In genomic region chr6:136037885-136038460, GRCh38 we compare ENCODE assay signal across 9 cellular contexts.
DNase-seq lines count a peak whose midpoint lies in the region; TF ChIP-seq lines count a peak whose summit lies in the region.
"Had no signal": no experiment of that assay in that cellular context is flagged by ENCODE, and none has a peak within 500 bp of the region (broad histone marks: within the 10 kb centered on the region; RNA-seq: fewer than 3 reads in every experiment).

No MANE protein-coding gene starts in this region.

- H3K4me3 Mint-ChIP-seq in nephron progenitor cell: no peak overlapping the region

- in situ Hi-C loops in GM13976 (cut with MboI; ENCODE audit: low sequenced_read_pairs, unreplicated experiment): no loop called here

- peaks cover 22% of the 10 kb centered on the region for H3K4me1 Mint-ChIP-seq in nephron progenitor cell

- H3K27me3 ChIP-seq in ACC112 (ENCODE audit: insufficient read depth, low read length) (no peaks in the 10 kb centered on the region), fibroblast of lung (ENCODE audit: control insufficient read depth, insufficient read depth, low read length) (no peaks in the 10 kb centered on the region)

- H4K20me1 ChIP-seq in fibroblast of lung (ENCODE audit: control insufficient read depth, extremely low read depth, insufficient read depth, low read length): no peaks in the 10 kb centered on the region

- intact Hi-C loops in lower leg skin (cut with DNase I; ENCODE audit: low total_unique reads): no loop called here

- WGBS in lower leg skin, 2 donors: 12 to 15% methylated on average over 12 of the region's 12 CpGs

- peak overlapping the region; percentile 96 for H3K27ac Mint-ChIP-seq in nephron progenitor cell

- H3K79me2 ChIP-seq in ACC112 (ENCODE audit: control insufficient read depth, insufficient read depth, low read length, unreplicated experiment): peaks cover 8% of the 10 kb centered on the region
- peaks cover 38% of the 10 kb centered on the region for H3K79me2 ChIP-seq in fibroblast of lung (ENCODE audit: control insufficient read depth, insufficient read depth, low read length)

- peak overlapping the region; percentile 94 for H3K27ac ChIP-seq in ACC112 (ENCODE audit: low read depth, low read length)
- H3K27ac ChIP-seq in fibroblast of lung (ENCODE audit: insufficient read depth, low read length): peak overlapping the region; percentile 93

- H3K9ac ChIP-seq in fibroblast of lung (ENCODE audit: insufficient read depth, low read length): peak overlapping the region; percentile 81

- H2AFZ ChIP-seq in ACC112 (ENCODE audit: low read length, unreplicated experiment): peak overlapping the region; percentile 38
- peak overlapping the region; percentile 73 for H2AFZ ChIP-seq in fibroblast of lung (ENCODE audit: low read length)

- H3K36me3 Mint-ChIP-seq in nephron progenitor cell (ENCODE audit: low read depth): no peaks in the 10 kb centered on the region

- H3K27me3 Mint-ChIP-seq in nephron progenitor cell (ENCODE audit: low read depth, poor library complexity): peaks cover 7% of the 10 kb centered on the region

- no peaks in the 10 kb centered on the region for H3K36me3 ChIP-seq in ACC112 (ENCODE audit: insufficient read depth, low read length)
- H3K36me3 ChIP-seq in fibroblast of lung (ENCODE audit: control insufficient read depth, insufficient read depth, low read length): no peaks in the 10 kb centered on the region

- peaks cover 61% of the 10 kb centered on the region for H3K4me1 ChIP-seq in ACC112 (ENCODE audit: control insufficient read depth, insufficient read depth, low read length, unreplicated experiment)
- H3K4me1 ChIP-seq in fibroblast of lung (ENCODE audit: control insufficient read depth, extremely low read depth, insufficient read depth, low read length): peaks cover 10% of the 10 kb centered on the region

- DNase-seq in NCI-H2227 treated with DMSO at 0.1 percent for 48 hours (lab: John Stamatoyannopoulos, UW): peak; percentile 54
- DNase-seq in fibroblast of lung (ENCODE audit: low read depth in 2 of 2): peak; percentile 65 to 81
- DNase-seq in nephron progenitor cell: peak; percentile 3
- DNase-seq in inferior parietal cortex (ENCODE audit: extremely low spot score): no peak
- DNase-seq in GM19238 (ENCODE audit: insufficient read length, low spot score): no peak
- DNase-seq in GM13976 (ENCODE audit: low spot score): no peak
- DNase-seq in lower leg skin (ENCODE audit: low spot score in 2 of 2): no peak
- DNase-seq: activated CD4-positive, alpha-beta T cell treated with anti-CD3 and anti-CD28 coated beads, Interleukin-2, amount 50 U/mL, for 4 hours had no signal

- H3K4me3 ChIP-seq in ACC112 (ENCODE audit: low read depth, low read length) (peak overlapping the region; percentile 71), fibroblast of lung (replicated peaks in 1 of 4; ENCODE audit: control extremely low read depth in 1 of 4, insufficient read depth in 1 of 4, low read depth in 3 of 4, low read length in 4 of 4) (peak overlapping the region; percentile 57 to 77 (median 72)), lower leg skin (ENCODE audit: low read depth, poor library complexity, severe bottlenecking) (no peak overlapping the region)

- no peak for TF ChIP-seq POLR2A in lower leg skin (IDR thresholded peaks at IDR 0.05)

- no peaks in the 10 kb centered on the region for H3K9me3 ChIP-seq in fibroblast of lung (ENCODE audit: control insufficient read depth, insufficient read depth, low read depth, low read length)

- TF ChIP-seq CTCF in fibroblast of lung (conservative IDR thresholded peaks at IDR 0.05 in 1 of 2, IDR thresholded peaks at IDR 0.05 in 1 of 2; ENCODE audit: low read depth in 1 of 2, low read length in 2 of 2) (peak; percentile 42 to 48), nephron progenitor cell (IDR thresholded peaks at IDR 0.05) (no peak), GM13976 (IDR thresholded peaks at IDR 0.05; ENCODE audit: borderline replicate concordance, control extremely low read depth, extremely low read depth, insufficient read depth, missing control alignments) (no peak), lower leg skin (IDR thresholded peaks at IDR 0.05) (no peak)

- H3K4me2 ChIP-seq in fibroblast of lung (ENCODE audit: extremely low read depth, insufficient read depth, low read length): peak overlapping the region; percentile 97

- no peaks in the 10 kb centered on the region for H3K9me3 Mint-ChIP-seq in nephron progenitor cell

Comparison
In these comparisons a context has a peak if more than half of its experiments do, and no peak if none do; other contexts are left out.
1. DNase-seq: peak in NCI-H2227 treated with DMSO at 0.1 percent for 48 hours (single experiment), fibroblast of lung (2 of 2) and nephron progenitor cell (single experiment); none in inferior parietal cortex (single experiment), GM19238 (single experiment), GM13976 (single experiment) and lower leg skin (0 of 2).
2. CTCF ChIP-seq: peak in fibroblast of lung (2 of 2); none in nephron progenitor cell (single experiment), GM13976 (single experiment) and lower leg skin (0 of 3).